ENCODE assay signal across 1 cellular context in the genomic region with DNA sequence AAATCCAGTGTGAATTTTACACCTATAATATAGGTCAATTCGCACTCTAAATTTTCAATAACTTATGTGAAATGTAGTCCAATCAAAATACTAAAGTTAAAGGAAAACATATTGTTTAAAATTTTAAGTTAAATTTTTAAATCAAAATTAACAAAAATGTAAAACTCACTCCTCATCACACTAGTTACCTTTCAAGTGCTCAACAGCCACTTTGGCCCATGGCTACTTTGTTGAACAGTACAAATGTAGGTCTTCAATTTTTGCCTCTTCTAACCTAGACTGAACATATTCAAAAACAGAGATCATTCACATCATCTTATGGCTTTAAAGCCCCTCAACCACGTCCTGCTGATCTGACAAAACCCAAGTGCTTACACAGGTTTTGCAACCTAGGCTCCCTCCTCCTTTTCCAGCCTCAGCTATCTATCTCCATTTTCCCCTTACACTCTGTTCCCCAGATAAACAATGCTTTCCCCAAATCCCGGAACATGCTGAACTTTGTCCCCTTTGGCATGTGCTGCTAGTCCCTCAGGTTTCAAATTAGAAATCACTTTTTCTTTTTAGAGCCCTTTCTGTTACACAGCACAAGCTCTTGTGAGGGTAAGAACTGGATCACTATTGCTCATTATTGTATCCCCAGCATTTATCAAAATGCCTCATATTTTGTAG.
TF ChIP-seq lines count a peak whose summit lies in the region.

No MANE protein-coding gene starts in this region.

TF ChIP-seq in IMR-90, 13 proteins besides CTCF, POLR2A, EP300 and RAD21 (continued from another document):
- TF ChIP-seq, protein P1, sequence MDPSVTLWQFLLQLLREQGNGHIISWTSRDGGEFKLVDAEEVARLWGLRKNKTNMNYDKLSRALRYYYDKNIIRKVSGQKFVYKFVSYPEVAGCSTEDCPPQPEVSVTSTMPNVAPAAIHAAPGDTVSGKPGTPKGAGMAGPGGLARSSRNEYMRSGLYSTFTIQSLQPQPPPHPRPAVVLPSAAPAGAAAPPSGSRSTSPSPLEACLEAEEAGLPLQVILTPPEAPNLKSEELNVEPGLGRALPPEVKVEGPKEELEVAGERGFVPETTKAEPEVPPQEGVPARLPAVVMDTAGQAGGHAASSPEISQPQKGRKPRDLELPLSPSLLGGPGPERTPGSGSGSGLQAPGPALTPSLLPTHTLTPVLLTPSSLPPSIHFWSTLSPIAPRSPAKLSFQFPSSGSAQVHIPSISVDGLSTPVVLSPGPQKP (IDR thresholded peaks at IDR 0.05; ENCODE audit: borderline replicate concordance, low read depth, low read length), result no peak
- TF ChIP-seq RCOR1 (IDR thresholded peaks at IDR 0.05; ENCODE audit: insufficient replicate concordance, low read length), result no peak
- TF ChIP-seq CHD1 (IDR thresholded peaks at IDR 0.05; ENCODE audit: low read depth, low read length), result no peak
- no peak for TF ChIP-seq NFE2L2 (IDR thresholded peaks at IDR 0.05; ENCODE audit: low read depth, low read length)
- TF ChIP-seq RFX5 (IDR thresholded peaks at IDR 0.05; ENCODE audit: low read depth, low read length), result no peak
- no peak for TF ChIP-seq FOS (IDR thresholded peaks at IDR 0.05; ENCODE audit: low read depth, low read length)
